In genomic region chr9:7174301-7174700, GRCh38 we compare ENCODE assay signal across 1 cellular context.
TF ChIP-seq lines count a peak whose summit lies in the region.

No MANE protein-coding gene starts in this region.

TF ChIP-seq in WTC11, 78 proteins besides CTCF, POLR2A, EP300 and RAD21 (continued from another document):
- TF ChIP-seq, protein P1, sequence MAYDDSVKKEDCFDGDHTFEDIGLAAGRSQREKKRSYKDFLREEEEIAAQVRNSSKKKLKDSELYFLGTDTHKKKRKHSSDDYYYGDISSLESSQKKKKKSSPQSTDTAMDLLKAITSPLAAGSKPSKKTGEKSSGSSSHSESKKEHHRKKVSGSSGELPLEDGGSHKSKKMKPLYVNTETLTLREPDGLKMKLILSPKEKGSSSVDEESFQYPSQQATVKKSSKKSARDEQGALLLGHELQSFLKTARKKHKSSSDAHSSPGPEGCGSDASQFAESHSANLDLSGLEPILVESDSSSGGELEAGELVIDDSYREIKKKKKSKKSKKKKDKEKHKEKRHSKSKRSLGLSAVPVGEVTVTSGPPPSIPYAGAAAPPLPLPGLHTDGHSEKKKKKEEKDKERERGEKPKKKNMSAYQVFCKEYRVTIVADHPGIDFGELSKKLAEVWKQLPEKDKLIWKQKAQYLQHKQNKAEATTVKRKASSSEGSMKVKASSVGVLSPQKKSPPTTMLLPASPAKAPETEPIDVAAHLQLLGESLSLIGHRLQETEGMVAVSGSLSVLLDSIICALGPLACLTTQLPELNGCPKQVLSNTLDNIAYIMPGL (CRISPR knock-in tag; IDR thresholded peaks at IDR 0.05) = no peak
- TF ChIP-seq ZNF396 (CRISPR knock-in tag; IDR thresholded peaks at IDR 0.05; ENCODE audit: borderline replicate concordance) = no peak
- TF ChIP-seq, protein P2, sequence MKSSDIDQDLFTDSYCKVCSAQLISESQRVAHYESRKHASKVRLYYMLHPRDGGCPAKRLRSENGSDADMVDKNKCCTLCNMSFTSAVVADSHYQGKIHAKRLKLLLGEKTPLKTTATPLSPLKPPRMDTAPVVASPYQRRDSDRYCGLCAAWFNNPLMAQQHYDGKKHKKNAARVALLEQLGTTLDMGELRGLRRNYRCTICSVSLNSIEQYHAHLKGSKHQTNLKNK (CRISPR knock-in tag; IDR thresholded peaks at IDR 0.05) = no peak
- TF ChIP-seq ZNF232 (CRISPR knock-in tag; IDR thresholded peaks at IDR 0.05) = no peak
- TF ChIP-seq ESRRA (CRISPR knock-in tag; IDR thresholded peaks at IDR 0.05; ENCODE audit: borderline replicate concordance) = no peak
- TF ChIP-seq ZBTB21 (CRISPR knock-in tag; IDR thresholded peaks at IDR 0.05; ENCODE audit: borderline replicate concordance) = no peak
- no peak for TF ChIP-seq ZNF416 (CRISPR knock-in tag; IDR thresholded peaks at IDR 0.05)
- no peak for TF ChIP-seq SP1 (CRISPR knock-in tag; conservative IDR thresholded peaks at IDR 0.05)
- TF ChIP-seq, protein P3, sequence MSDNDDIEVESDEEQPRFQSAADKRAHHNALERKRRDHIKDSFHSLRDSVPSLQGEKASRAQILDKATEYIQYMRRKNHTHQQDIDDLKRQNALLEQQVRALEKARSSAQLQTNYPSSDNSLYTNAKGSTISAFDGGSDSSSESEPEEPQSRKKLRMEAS (CRISPR knock-in tag; IDR thresholded peaks at IDR 0.05) = no peak
- TF ChIP-seq, protein P4, sequence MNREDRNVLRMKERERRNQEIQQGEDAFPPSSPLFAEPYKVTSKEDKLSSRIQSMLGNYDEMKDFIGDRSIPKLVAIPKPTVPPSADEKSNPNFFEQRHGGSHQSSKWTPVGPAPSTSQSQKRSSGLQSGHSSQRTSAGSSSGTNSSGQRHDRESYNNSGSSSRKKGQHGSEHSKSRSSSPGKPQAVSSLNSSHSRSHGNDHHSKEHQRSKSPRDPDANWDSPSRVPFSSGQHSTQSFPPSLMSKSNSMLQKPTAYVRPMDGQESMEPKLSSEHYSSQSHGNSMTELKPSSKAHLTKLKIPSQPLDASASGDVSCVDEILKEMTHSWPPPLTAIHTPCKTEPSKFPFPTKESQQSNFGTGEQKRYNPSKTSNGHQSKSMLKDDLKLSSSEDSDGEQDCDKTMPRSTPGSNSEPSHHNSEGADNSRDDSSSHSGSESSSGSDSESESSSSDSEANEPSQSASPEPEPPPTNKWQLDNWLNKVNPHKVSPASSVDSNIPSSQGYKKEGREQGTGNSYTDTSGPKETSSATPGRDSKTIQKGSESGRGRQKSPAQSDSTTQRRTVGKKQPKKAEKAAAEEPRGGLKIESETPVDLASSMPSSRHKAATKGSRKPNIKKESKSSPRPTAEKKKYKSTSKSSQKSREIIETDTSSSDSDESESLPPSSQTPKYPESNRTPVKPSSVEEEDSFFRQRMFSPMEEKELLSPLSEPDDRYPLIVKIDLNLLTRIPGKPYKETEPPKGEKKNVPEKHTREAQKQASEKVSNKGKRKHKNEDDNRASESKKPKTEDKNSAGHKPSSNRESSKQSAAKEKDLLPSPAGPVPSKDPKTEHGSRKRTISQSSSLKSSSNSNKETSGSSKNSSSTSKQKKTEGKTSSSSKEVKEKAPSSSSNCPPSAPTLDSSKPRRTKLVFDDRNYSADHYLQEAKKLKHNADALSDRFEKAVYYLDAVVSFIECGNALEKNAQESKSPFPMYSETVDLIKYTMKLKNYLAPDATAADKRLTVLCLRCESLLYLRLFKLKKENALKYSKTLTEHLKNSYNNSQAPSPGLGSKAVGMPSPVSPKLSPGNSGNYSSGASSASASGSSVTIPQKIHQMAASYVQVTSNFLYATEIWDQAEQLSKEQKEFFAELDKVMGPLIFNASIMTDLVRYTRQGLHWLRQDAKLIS (CRISPR knock-in tag; IDR thresholded peaks at IDR 0.05; ENCODE audit: borderline replicate concordance) = no peak
- TF ChIP-seq MYBL2 (CRISPR knock-in tag; IDR thresholded peaks at IDR 0.05) = no peak
